ENCODE assay signal across 16 cellular contexts in genomic region chr2:29322011-29322410, GRCh38.
DNase-seq lines count a peak whose midpoint lies in the region; FAIRE-seq and TF ChIP-seq lines count a peak whose summit lies in the region.
"Had no signal": no experiment of that assay in that cellular context is flagged by ENCODE, and none has a peak within 500 bp of the region (broad histone marks: within the 10 kb centered on the region; RNA-seq: fewer than 3 reads in every experiment).

No MANE protein-coding gene starts in this region.

- DNase-seq in AG08395 (ENCODE audit: low spot score): peak; percentile 16
- DNase-seq in GM18507 (ENCODE audit: extremely low spot score, insufficient read length, low read depth): no peak
- DNase-seq in T-helper 2 cell treated with Interferon-gamma antibody and Interleukin-4, amounts not matched to agents 5 μg/mL and 100 μg/mL, for 36 hours (ENCODE audit: low spot score): peak; percentile 13
- peak; percentile 21 for DNase-seq in fibroblast of pulmonary artery (ENCODE audit: low read depth)
- no peak for DNase-seq in suprapubic skin (ENCODE audit: low spot score in 2 of 2)
- DNase-seq in stimulated activated naive CD4-positive, alpha-beta T cell treated with Interleukin-2 at 50 U/mL for 16 hours (lab: John Stamatoyannopoulos, UW): no peak
- DNase-seq in NCI-H345 treated with DMSO at 0.1 percent for 48 hours (lab: John Stamatoyannopoulos, UW; ENCODE audit: unreplicated experiment): no peak
- DNase-seq in HPDE6-E6E7 (ENCODE audit: extremely low spot score): no peak
- DNase-seq: central memory CD4-positive, alpha-beta T cell; esophagus squamous epithelium; immature natural killer cell; NCI-H1105 treated with DMSO at 0.1 percent for 48 hours; NCI-H526; SHP77 treated with DMSO at 0.1 percent for 48 hours; testis had no signal

- WGBS in suprapubic skin: 47% methylated on average over 2 of the region's 2 CpGs

- H3K27me3 ChIP-seq in suprapubic skin: peaks cover 4% of the 10 kb centered on the region
- H3K27me3 ChIP-seq: testis had no signal

- no peak for TF ChIP-seq CTCF in fibroblast of pulmonary artery (IDR thresholded peaks at IDR 0.05; ENCODE audit: low read length, missing control alignments)
- no peak for TF ChIP-seq CTCF in suprapubic skin (IDR thresholded peaks at IDR 0.05)

- H3K27ac ChIP-seq in suprapubic skin: no peak overlapping the region
- H3K27ac ChIP-seq: esophagus squamous epithelium, HL-60, testis had no signal

- H3K9me3 ChIP-seq in suprapubic skin: no peaks in the 10 kb centered on the region
- H3K9me3 ChIP-seq: esophagus squamous epithelium, testis had no signal

- peaks cover 15% of the 10 kb centered on the region for H3K4me1 ChIP-seq in suprapubic skin
- H3K4me1 ChIP-seq: testis had no signal

- no peak for TF ChIP-seq POLR2A in suprapubic skin (IDR thresholded peaks at IDR 0.05)

- peaks cover 8% of the 10 kb centered on the region for H3K27me3 Mint-ChIP-seq in T-helper 2 cell treated with Interferon-gamma antibody and Interleukin-4, amounts not matched to agents 5 μg/mL and 100 μg/mL, for 36 hours (ENCODE audit: low read depth)

- no peak overlapping the region for H3K4me3 Mint-ChIP-seq in T-helper 2 cell treated with Interferon-gamma antibody and Interleukin-4, amounts not matched to agents 5 μg/mL and 100 μg/mL, for 36 hours

- no peak overlapping the region for H3K4me3 ChIP-seq in fibroblast of pulmonary artery (replicated peaks; ENCODE audit: low read depth, low read length)
- no peak overlapping the region for H3K4me3 ChIP-seq in suprapubic skin
- H3K4me3 ChIP-seq: esophagus squamous epithelium, testis had no signal

- no peak for TF ChIP-seq EP300 in suprapubic skin (IDR thresholded peaks at IDR 0.05)

- FAIRE-seq in GM18507 (lab: Jason Lieb, UNC): peak; percentile 65

- H3K27ac Mint-ChIP-seq in T-helper 2 cell treated with Interferon-gamma antibody and Interleukin-4, amounts not matched to agents 5 μg/mL and 100 μg/mL, for 36 hours: peak overlapping the region; percentile 56

- H3K4me1 Mint-ChIP-seq in T-helper 2 cell treated with Interferon-gamma antibody and Interleukin-4, amounts not matched to agents 5 μg/mL and 100 μg/mL, for 36 hours (ENCODE audit: low read depth): peaks cover 19% of the 10 kb centered on the region

- H3K36me3 Mint-ChIP-seq in T-helper 2 cell treated with Interferon-gamma antibody and Interleukin-4, amounts not matched to agents 5 μg/mL and 100 μg/mL, for 36 hours (ENCODE audit: low read depth): no peaks in the 10 kb centered on the region
- H3K36me3 Mint-ChIP-seq: immature natural killer cell had no signal

- H3K9me3 Mint-ChIP-seq in T-helper 2 cell treated with Interferon-gamma antibody and Interleukin-4, amounts not matched to agents 5 μg/mL and 100 μg/mL, for 36 hours: no peaks in the 10 kb centered on the region
- H3K9me3 Mint-ChIP-seq: immature natural killer cell had no signal

- H3K36me3 ChIP-seq in suprapubic skin: no peaks in the 10 kb centered on the region
- H3K36me3 ChIP-seq: esophagus squamous epithelium had no signal

Comparison
In these comparisons a context has a peak if more than half of its experiments do, and no peak if none do; other contexts are left out.
1. DNase-seq: peak in AG08395 (single experiment), T-helper 2 cell treated with Interferon-gamma antibody and Interleukin-4, amounts not matched to agents 5 μg/mL and 100 μg/mL, for 36 hours (single experiment) and fibroblast of pulmonary artery (single experiment); none in GM18507 (single experiment), suprapubic skin (0 of 2), stimulated activated naive CD4-positive, alpha-beta T cell treated with Interleukin-2 at 50 U/mL for 16 hours (single experiment), NCI-H345 treated with DMSO at 0.1 percent for 48 hours (single experiment) and HPDE6-E6E7 (single experiment).